9 cellular contexts compared by ENCODE assay signal in the genomic region with DNA sequence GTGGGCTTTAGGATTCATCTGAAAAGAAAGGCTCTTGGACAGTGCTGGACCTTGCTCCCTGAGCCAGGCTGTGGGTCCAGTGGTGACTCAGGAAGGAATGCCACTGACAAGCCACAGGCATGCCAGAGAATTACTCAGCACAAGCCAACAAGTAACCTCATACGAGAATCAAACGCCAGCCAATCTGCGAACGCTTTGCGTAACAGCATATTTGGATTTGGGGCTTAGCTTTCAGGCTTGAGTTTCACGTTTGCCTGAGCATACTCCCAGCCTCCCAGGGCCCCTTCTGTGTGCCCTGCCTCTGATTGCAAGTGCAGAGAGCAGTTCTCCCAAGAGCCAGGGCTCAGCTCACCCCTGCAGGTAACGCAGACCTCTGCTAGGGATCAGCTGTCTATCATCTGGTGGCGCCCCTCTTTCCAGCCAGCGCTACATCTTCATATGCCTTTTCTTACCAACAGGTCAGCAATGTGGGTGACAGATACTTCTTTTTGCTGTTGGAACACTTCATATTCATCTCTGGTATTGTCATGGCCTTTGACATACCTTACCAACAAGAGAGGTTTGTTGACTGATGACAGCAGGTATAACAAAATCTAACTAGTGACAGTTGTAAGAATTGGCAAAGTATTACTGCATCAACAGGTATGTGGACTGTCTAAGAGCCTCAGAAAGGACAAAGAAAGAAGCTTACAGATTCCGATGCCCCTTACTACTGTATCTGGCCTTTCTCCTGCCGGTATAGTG. TPM values are rescaled to one million over a fixed set of nuclear protein-coding genes. Genes with fewer than 3 reads are reported as not detected.
DNase-seq lines count a peak whose midpoint lies in the region; ATAC-seq and TF ChIP-seq lines count a peak whose summit lies in the region.
"Had no signal": no experiment of that assay in that cellular context is flagged by ENCODE, and none has a peak within 500 bp of the region (broad histone marks: within the 10 kb centered on the region; RNA-seq: fewer than 3 reads in every experiment).

No MANE protein-coding gene starts in this region.

- no peaks in the 10 kb centered on the region for H3K27me3 ChIP-seq in GM23338 (ENCODE audit: insufficient read depth)
- H3K27me3 ChIP-seq in adrenal gland = no peaks in the 10 kb centered on the region
- H3K27me3 ChIP-seq in heart left ventricle = peaks cover 0 to 4% (median 0%) of the 10 kb centered on the region in 9 donors
- no peaks in the 10 kb centered on the region for H3K27me3 ChIP-seq in rectal smooth muscle tissue (ENCODE audit: control insufficient read depth, insufficient read depth, low read length)

- no peaks in the 10 kb centered on the region for H4K20me1 ChIP-seq in GM23338 (replicated peaks; ENCODE audit: insufficient read depth)

- no peaks in the 10 kb centered on the region for H3K79me2 ChIP-seq in GM23338 (replicated peaks; ENCODE audit: insufficient read depth)

- TF ChIP-seq CTCF in GM23338 (conservative IDR thresholded peaks at IDR 0.05; ENCODE audit: low read depth in 2 of 2) (no peak), adrenal gland (IDR thresholded peaks at IDR 0.05) (no peak), heart left ventricle (IDR thresholded peaks at IDR 0.05) (no peak)

- peaks cover 26% of the 10 kb centered on the region for H3K4me1 Mint-ChIP-seq in GM23338

- no peaks in the 10 kb centered on the region for H3F3A ChIP-seq in GM23338 (replicated peaks; ENCODE audit: low read depth)

- 65 to 79% (median 70%) methylated on average over 11 of the region's 11 CpGs for WGBS in adrenal gland, 4 donors
- 62 to 74% (median 70%) methylated on average over 11 of the region's 11 CpGs for WGBS in heart left ventricle, 4 donors

- peaks cover 2% of the 10 kb centered on the region for H3K27me3 Mint-ChIP-seq in GM23338 (ENCODE audit: insufficient read depth, low read depth, poor library complexity)

- no peak for DNase-seq in GM23338 (ENCODE audit: low spot score)
- DNase-seq in adrenal gland = peak; percentile 61 to 93 (median 90)
- peak in 4 of 5 donors; percentile 33 to 72 (median 61) for DNase-seq in heart left ventricle
- no peak for DNase-seq in AML-193 (lab: John Stamatoyannopoulos, UW)
- DNase-seq in activated gamma-delta T cell (lab: John Stamatoyannopoulos, UW) = no peak
- DNase-seq: activated naive CD4-positive, alpha-beta T cell treated with anti-CD3 and anti-CD28 coated beads for 36 hours had no signal

- no peak overlapping the region for H3K27ac Mint-ChIP-seq in GM23338
- H3K27ac Mint-ChIP-seq: activated naive CD4-positive, alpha-beta T cell treated with anti-CD3 and anti-CD28 coated beads for 36 hours had no signal

- H3K4me1 ChIP-seq in GM23338 (ENCODE audit: insufficient read depth) (peaks cover 11% of the 10 kb centered on the region), adrenal gland (replicated peaks in 1 of 2) (peaks cover 6 to 8% of the 10 kb centered on the region in 2 donors), heart left ventricle (peaks cover 0 to 35% (median 7%) of the 10 kb centered on the region in 12 donors), rectal smooth muscle tissue (ENCODE audit: control insufficient read depth, insufficient read depth, low read length) (peaks cover 3% of the 10 kb centered on the region)

- no peaks in the 10 kb centered on the region; the same call in 1 of the 2 replicates for H3K9me2 ChIP-seq in GM23338 (ENCODE audit: insufficient read depth)

- ATAC-seq in GM23338 (peak; percentile 47), heart left ventricle (peak; percentile 78 to 95 (median 89)), HG03521 (IDR thresholded peaks at IDR 0.05; ENCODE audit: unreplicated experiment) (no peak), HG02623 (IDR thresholded peaks at IDR 0.05; ENCODE audit: unreplicated experiment) (no peak)

- H3K4me2 ChIP-seq in GM23338 = no peak overlapping the region

- H3K9me3 ChIP-seq in adrenal gland (replicated peaks in 1 of 3) (no peaks in the 10 kb centered on the region), heart left ventricle (no peaks in the 10 kb centered on the region)

- H3K9ac ChIP-seq in rectal smooth muscle tissue (ENCODE audit: low read length) = no peak overlapping the region

- TF ChIP-seq POLR2A in adrenal gland (IDR thresholded peaks at IDR 0.05) (peak in 1 of 2 donors; percentile 51), heart left ventricle (IDR thresholded peaks at IDR 0.05) (no peak)

- no peaks in the 10 kb centered on the region for H3K9me3 Mint-ChIP-seq in GM23338
- H3K9me3 Mint-ChIP-seq: activated naive CD4-positive, alpha-beta T cell treated with anti-CD3 and anti-CD28 coated beads for 36 hours had no signal

- H3K36me3 ChIP-seq in GM23338 (ENCODE audit: insufficient read depth) = no peaks in the 10 kb centered on the region
- no peaks in the 10 kb centered on the region for H3K36me3 ChIP-seq in adrenal gland (replicated peaks in 1 of 2)
- no peaks in the 10 kb centered on the region for H3K36me3 ChIP-seq in heart left ventricle
- H3K36me3 ChIP-seq in rectal smooth muscle tissue (ENCODE audit: control insufficient read depth, insufficient read depth, low read length) = no peaks in the 10 kb centered on the region

- H2AFZ ChIP-seq in GM23338 = peak overlapping the region; percentile 92

- intact Hi-C loops in adrenal gland (cut with DNase I) = no loop called here
- intact Hi-C loops in heart left ventricle (cut with DNase I) = loop anchor here in 1 of 10 donors (10.0 kb wide), 1 partner anchor 127 kb away; no protein-coding TSS in a partner anchor

- no peak overlapping the region for H3K4me3 Mint-ChIP-seq in GM23338
- H3K4me3 Mint-ChIP-seq: activated naive CD4-positive, alpha-beta T cell treated with anti-CD3 and anti-CD28 coated beads for 36 hours had no signal

- H3K4me3 ChIP-seq in GM23338 (no peak overlapping the region), adrenal gland (no peak overlapping the region), heart left ventricle (no peak overlapping the region), rectal smooth muscle tissue (ENCODE audit: low read length) (no peak overlapping the region)

- H3K36me3 Mint-ChIP-seq in GM23338 (ENCODE audit: low read depth) = no peaks in the 10 kb centered on the region

- H3K27ac ChIP-seq in GM23338 (ENCODE audit: low read depth) (no peak overlapping the region), adrenal gland (peak overlapping the region in 1 of 5 donors; percentile 58), heart left ventricle (peak overlapping the region in 6 of 12 donors; percentile 33 to 52 (median 36)), rectal smooth muscle tissue (ENCODE audit: low read depth, low read length) (peak overlapping the region; percentile 29)

TF ChIP-seq in GM23338, 12 proteins besides CTCF, POLR2A, EP300 and RAD21 (continues in another document):
- no peak for TF ChIP-seq STAT1 (IDR thresholded peaks at IDR 0.05; ENCODE audit: unreplicated experiment)
- no peak for TF ChIP-seq EZH2 (IDR thresholded peaks at IDR 0.05; ENCODE audit: low read depth, unreplicated experiment)
- TF ChIP-seq JUNB (IDR thresholded peaks at IDR 0.05; ENCODE audit: unreplicated experiment) = no peak
- no peak for TF ChIP-seq ZNF331 (CRISPR knock-in tag; IDR thresholded peaks at IDR 0.05; ENCODE audit: low read depth)
- TF ChIP-seq NANOG (IDR thresholded peaks at IDR 0.05; ENCODE audit: borderline replicate concordance) = no peak
- no peak for TF ChIP-seq CREB1 (CRISPR knock-in tag; IDR thresholded peaks at IDR 0.05; ENCODE audit: low read depth)

RNA-seq across cellular contexts. Expression of gene ZSWIM6, which starts 30.1 kb away (rescaled TPM):
- 6.0 and 6.6 TPM in 2 replicates for total RNA-seq in GM23338 (2014; rRNA removed; shearing (Covaris generic))
- polyA plus RNA-seq in GM23338 (2016; fragmentation: Nextera tagmentation; extraction: Ambion mirVana) = 3.8 and 3.9 TPM in 2 replicates
- 10 to 100 TPM in 5 of 8 donors, 1 to 10 TPM in 3; 6.6 to 14.6 (median 10.7) TPM for total RNA-seq in adrenal gland
- polyA plus RNA-seq in adrenal gland = 1 to 10 TPM; 7.3 to 8.3 (median 8.2) TPM
- 10 to 100 TPM in 2 of 9 donors, 1 to 10 TPM in 7; 4.5 to 14.9 (median 6.9) TPM for total RNA-seq in heart left ventricle
- 1 to 10 TPM; 1.9 to 3.8 TPM for polyA plus RNA-seq in heart left ventricle

Comparison
In these comparisons a context has a peak if more than half of its experiments do, and no peak if none do; other contexts are left out.
1. ATAC-seq: peak in GM23338 (single experiment) and heart left ventricle (4 of 4); none in HG03521 (single experiment) and HG02623 (single experiment).
2. DNase-seq: peak in adrenal gland (7 of 7) and heart left ventricle (4 of 5); none in GM23338 (single experiment), AML-193 (0 of 2) and activated gamma-delta T cell (single experiment).